8 cellular contexts compared by ENCODE assay signal in genomic region chr5:6820851-6821479, GRCh38.
A peak's percentile ranks its signal among the peaks of the same experiment; 100 is the strongest.
DNase-seq lines count a peak whose midpoint lies in the region; ATAC-seq and TF ChIP-seq lines count a peak whose summit lies in the region.

No MANE protein-coding gene starts in this region.

- peaks cover 12% of the 10 kb centered on the region for H3K9me3 Mint-ChIP-seq in activated CD8-positive, alpha-beta T cell treated with anti-CD3 and anti-CD28 coated beads for 36 hours

- CTCF ChIA-PET in activated CD8-positive, alpha-beta T cell treated with anti-CD3 and anti-CD28 coated beads for 36 hours (lab: Charles Lee) = interaction anchor here (0.5 to 1.9 kb wide), 20 partner anchors 7 to 1065 kb away, joined by 3 to 8 read pairs (median 4); no protein-coding TSS in a partner anchor

- DNase-seq in activated CD4-positive, alpha-beta T cell treated with anti-CD3 and anti-CD28 coated beads for 24 hours (ENCODE audit: low read depth in 2 of 2) = peak; percentile 15 to 45
- no peak for DNase-seq in activated CD4-positive, alpha-beta T cell treated with anti-CD3 and anti-CD28 coated beads for 1 hour
- DNase-seq in NCI-H526 treated with DMSO at 0.1 percent for 48 hours (lab: John Stamatoyannopoulos, UW) (peak; percentile 51), fibroblast of the aortic adventitia (ENCODE audit: low read depth) (peak; percentile 2)
- peak; percentile 71 for DNase-seq in activated CD8-positive, alpha-beta T cell treated with anti-CD3 and anti-CD28 coated beads for 36 hours
- peak; percentile 60 for DNase-seq in stimulated activated CD4-positive, alpha-beta T cell treated with anti-CD3 and anti-CD28 coated beads, Interleukin-1b, Interleukin-23, amount 100 ng/mL, for 48 hours

- no peak overlapping the region for H3K4me3 ChIP-seq in fibroblast of the aortic adventitia (ENCODE audit: low read depth, low read length)

- peaks cover 4% of the 10 kb centered on the region for H3K36me3 Mint-ChIP-seq in activated CD8-positive, alpha-beta T cell treated with anti-CD3 and anti-CD28 coated beads for 36 hours (ENCODE audit: low read depth)

- no peak overlapping the region for H3K4me3 Mint-ChIP-seq in activated CD8-positive, alpha-beta T cell treated with anti-CD3 and anti-CD28 coated beads for 36 hours

- H3K27me3 Mint-ChIP-seq in activated CD8-positive, alpha-beta T cell treated with anti-CD3 and anti-CD28 coated beads for 36 hours = peaks cover 11% of the 10 kb centered on the region

- H3K27ac Mint-ChIP-seq in activated CD8-positive, alpha-beta T cell treated with anti-CD3 and anti-CD28 coated beads for 36 hours = no peak overlapping the region

- intact Hi-C loops in activated CD8-positive, alpha-beta T cell treated with anti-CD3 and anti-CD28 coated beads for 36 hours (cut with micrococcal nuclease) = no loop called here

- no peaks in the 10 kb centered on the region for H3K4me1 Mint-ChIP-seq in activated CD8-positive, alpha-beta T cell treated with anti-CD3 and anti-CD28 coated beads for 36 hours (ENCODE audit: low read depth)

- POLR2A ChIA-PET in activated CD8-positive, alpha-beta T cell treated with anti-CD3 and anti-CD28 coated beads for 36 hours (lab: Charles Lee) = no interaction called here

- TF ChIP-seq CTCF in activated CD8-positive, alpha-beta T cell treated with anti-CD3 and anti-CD28 coated beads for 36 hours (IDR thresholded peaks at IDR 0.05) = peak; percentile 93
- TF ChIP-seq CTCF in fibroblast of the aortic adventitia (IDR thresholded peaks at IDR 0.05; ENCODE audit: insufficient read depth, low read length) = peak; percentile 39

- ATAC-seq in HG03135 (IDR thresholded peaks at IDR 0.05; ENCODE audit: unreplicated experiment) (peak; percentile 70), GM21825 (IDR thresholded peaks at IDR 0.05; ENCODE audit: unreplicated experiment) (no peak)
- ATAC-seq in activated CD8-positive, alpha-beta T cell treated with anti-CD3 and anti-CD28 coated beads for 36 hours = peak; percentile 77
